ENCODE assay signal across 29 cellular contexts in genomic region chr7:88141953-88142352, GRCh38.
"Had no signal": no experiment of that assay in that cellular context is flagged by ENCODE, and none has a peak within 500 bp of the region (broad histone marks: within the 10 kb centered on the region; RNA-seq: fewer than 3 reads in every experiment).

No MANE protein-coding gene starts in this region.

- H3K27me3 Mint-ChIP-seq: activated CD4-positive, alpha-beta memory T cell treated with anti-CD3 and anti-CD28 coated beads, Interleukin-2, amount 10 ng/mL, durations not matched to agents 7 days and 5 days; activated CD4-positive, alpha-beta T cell treated with anti-CD3 and anti-CD28 coated beads, Interleukin-2, amount 10 ng/mL, durations not matched to agents 7 days and 5 days; activated naive CD8-positive, alpha-beta T cell treated with anti-CD3 and anti-CD28 coated beads, Interleukin-2, amount 10 ng/mL, durations not matched to agents 7 days and 5 days; activated T-cell treated with anti-CD3 and anti-CD28 coated beads, Interleukin-2, amount 50 U/mL, for 24 hours; brain; central memory CD8-positive, alpha-beta T cell; dendritic cell treated with granulocyte-macrophage colony-stimulating factor and Interleukin-4, amounts not matched to agents 40 ng/mL and 50 ng/mL, for 4 days had no signal

- H3K9me3 ChIP-seq: ascending aorta, breast epithelium, gastrocnemius medialis had no signal

- H3K4me3 ChIP-seq: ascending aorta, breast epithelium, coronary artery, dorsolateral prefrontal cortex, gastrocnemius medialis had no signal

- H3K4me1 ChIP-seq: ascending aorta, foreskin keratinocyte, gastrocnemius medialis had no signal

- H3K4me3 Mint-ChIP-seq: activated CD4-positive, alpha-beta memory T cell treated with anti-CD3 and anti-CD28 coated beads, Interleukin-2, amount 10 ng/mL, durations not matched to agents 7 days and 5 days; activated CD4-positive, alpha-beta T cell treated with anti-CD3 and anti-CD28 coated beads, Interleukin-2, amount 10 ng/mL, durations not matched to agents 7 days and 5 days; activated naive CD4-positive, alpha-beta T cell treated with anti-CD3 and anti-CD28 coated beads, Interleukin-2, amount 10 ng/mL, durations not matched to agents 7 days and 5 days; activated naive CD8-positive, alpha-beta T cell treated with anti-CD3 and anti-CD28 coated beads, Interleukin-2, amount 10 ng/mL, durations not matched to agents 7 days and 5 days; activated T-cell treated with anti-CD3 and anti-CD28 coated beads, Interleukin-2, amount 50 U/mL, for 24 hours; activated T-cell treated with anti-CD3 and anti-CD28 coated beads, Interleukin-2, amount 50 U/mL, for 72 hours; brain; central memory CD8-positive, alpha-beta T cell; dendritic cell treated with granulocyte-macrophage colony-stimulating factor and Interleukin-4, amounts not matched to agents 40 ng/mL and 50 ng/mL, for 4 days; endodermal cell; WTC11 had no signal

- H3K27ac ChIP-seq: ascending aorta, breast epithelium, coronary artery, dorsolateral prefrontal cortex, foreskin keratinocyte, gastrocnemius medialis, VCaP had no signal

- H3K36me3 Mint-ChIP-seq: activated naive CD4-positive, alpha-beta T cell treated with anti-CD3 and anti-CD28 coated beads, Interleukin-2, amount 10 ng/mL, durations not matched to agents 7 days and 5 days; activated naive CD8-positive, alpha-beta T cell treated with anti-CD3 and anti-CD28 coated beads, Interleukin-2, amount 10 ng/mL, durations not matched to agents 7 days and 5 days; WTC11 had no signal

- H3K36me3 ChIP-seq: ascending aorta, breast epithelium, gastrocnemius medialis had no signal

- H3K27ac Mint-ChIP-seq: activated CD4-positive, alpha-beta memory T cell treated with anti-CD3 and anti-CD28 coated beads, Interleukin-2, amount 10 ng/mL, durations not matched to agents 7 days and 5 days; activated CD4-positive, alpha-beta T cell treated with anti-CD3 and anti-CD28 coated beads, Interleukin-2, amount 10 ng/mL, durations not matched to agents 7 days and 5 days; activated naive CD4-positive, alpha-beta T cell treated with anti-CD3 and anti-CD28 coated beads, Interleukin-2, amount 10 ng/mL, durations not matched to agents 7 days and 5 days; activated naive CD4-positive, alpha-beta T cell treated with anti-CD3 and anti-CD28 coated beads, Interleukin-2, amount 50 U/mL, for 72 hours; activated naive CD8-positive, alpha-beta T cell treated with anti-CD3 and anti-CD28 coated beads, Interleukin-2, amount 10 ng/mL, durations not matched to agents 7 days and 5 days; activated T-cell treated with anti-CD3 and anti-CD28 coated beads, Interleukin-2, amount 50 U/mL, for 24 hours; activated T-cell treated with anti-CD3 and anti-CD28 coated beads, Interleukin-2, amount 50 U/mL, for 72 hours; brain; dendritic cell treated with granulocyte-macrophage colony-stimulating factor and Interleukin-4, amounts not matched to agents 40 ng/mL and 50 ng/mL, for 4 days; endodermal cell; WTC11 had no signal

- H3K27me3 ChIP-seq: ascending aorta, breast epithelium, dorsolateral prefrontal cortex, gastrocnemius medialis had no signal

- H3K9me3 Mint-ChIP-seq: activated CD4-positive, alpha-beta memory T cell treated with anti-CD3 and anti-CD28 coated beads, Interleukin-2, amount 10 ng/mL, durations not matched to agents 7 days and 5 days; activated CD4-positive, alpha-beta T cell treated with anti-CD3 and anti-CD28 coated beads, Interleukin-2, amount 10 ng/mL, durations not matched to agents 7 days and 5 days; activated naive CD4-positive, alpha-beta T cell treated with anti-CD3 and anti-CD28 coated beads, Interleukin-2, amount 10 ng/mL, durations not matched to agents 7 days and 5 days; activated naive CD4-positive, alpha-beta T cell treated with anti-CD3 and anti-CD28 coated beads, Interleukin-2, amount 50 U/mL, for 72 hours; activated naive CD8-positive, alpha-beta T cell treated with anti-CD3 and anti-CD28 coated beads, Interleukin-2, amount 10 ng/mL, durations not matched to agents 7 days and 5 days; activated T-cell treated with anti-CD3 and anti-CD28 coated beads, Interleukin-2, amount 50 U/mL, for 24 hours; activated T-cell treated with anti-CD3 and anti-CD28 coated beads, Interleukin-2, amount 50 U/mL, for 72 hours; brain; central memory CD8-positive, alpha-beta T cell; dendritic cell treated with granulocyte-macrophage colony-stimulating factor and Interleukin-4, amounts not matched to agents 40 ng/mL and 50 ng/mL, for 4 days; endodermal cell had no signal

- DNase-seq: activated CD4-positive, alpha-beta memory T cell treated with anti-CD3 and anti-CD28 coated beads, Interleukin-2, amount 10 ng/mL, durations not matched to agents 7 days and 5 days; activated CD4-positive, alpha-beta T cell treated with anti-CD3 and anti-CD28 coated beads for 1 hour; activated CD4-positive, alpha-beta T cell treated with anti-CD3 and anti-CD28 coated beads for 4 hours; activated CD4-positive, alpha-beta T cell treated with anti-CD3 and anti-CD28 coated beads, Interleukin-2, amount 10 ng/mL, durations not matched to agents 7 days and 5 days; activated CD4-positive, alpha-beta T cell treated with anti-CD3 and anti-CD28 coated beads, Interleukin-2, amount 50 U/mL, for 4 hours; activated CD8-positive, alpha-beta memory T cell treated with anti-CD3 and anti-CD28 coated beads, Interleukin-2, amount 50 U/mL, for 48 hours; activated gamma-delta T cell; activated naive CD4-positive, alpha-beta T cell; activated naive CD4-positive, alpha-beta T cell treated with anti-CD3 and anti-CD28 coated beads, Interleukin-2, amount 10 ng/mL, durations not matched to agents 7 days and 5 days; activated naive CD8-positive, alpha-beta T cell treated with anti-CD3 and anti-CD28 coated beads, Interleukin-2, amount 10 ng/mL, durations not matched to agents 7 days and 5 days; activated T-cell treated with anti-CD3 and anti-CD28 coated beads for 4 hours; activated T-cell treated with anti-CD3 and anti-CD28 coated beads, Interleukin-2, amount 50 U/mL, for 24 hours; activated T-cell treated with anti-CD3 and anti-CD28 coated beads, Interleukin-2, amount 50 U/mL, for 72 hours; dorsolateral prefrontal cortex; effector memory CD4-positive, alpha-beta T cell; endodermal cell; foreskin keratinocyte; gastrocnemius medialis; glutamatergic neuron; T-helper 2 cell had no signal

- H3K4me1 Mint-ChIP-seq: activated CD4-positive, alpha-beta memory T cell treated with anti-CD3 and anti-CD28 coated beads, Interleukin-2, amount 10 ng/mL, durations not matched to agents 7 days and 5 days; activated CD4-positive, alpha-beta T cell treated with anti-CD3 and anti-CD28 coated beads, Interleukin-2, amount 10 ng/mL, durations not matched to agents 7 days and 5 days; activated naive CD4-positive, alpha-beta T cell treated with anti-CD3 and anti-CD28 coated beads, Interleukin-2, amount 10 ng/mL, durations not matched to agents 7 days and 5 days; activated naive CD8-positive, alpha-beta T cell treated with anti-CD3 and anti-CD28 coated beads, Interleukin-2, amount 10 ng/mL, durations not matched to agents 7 days and 5 days; brain; central memory CD8-positive, alpha-beta T cell had no signal
